In the genomic region with DNA sequence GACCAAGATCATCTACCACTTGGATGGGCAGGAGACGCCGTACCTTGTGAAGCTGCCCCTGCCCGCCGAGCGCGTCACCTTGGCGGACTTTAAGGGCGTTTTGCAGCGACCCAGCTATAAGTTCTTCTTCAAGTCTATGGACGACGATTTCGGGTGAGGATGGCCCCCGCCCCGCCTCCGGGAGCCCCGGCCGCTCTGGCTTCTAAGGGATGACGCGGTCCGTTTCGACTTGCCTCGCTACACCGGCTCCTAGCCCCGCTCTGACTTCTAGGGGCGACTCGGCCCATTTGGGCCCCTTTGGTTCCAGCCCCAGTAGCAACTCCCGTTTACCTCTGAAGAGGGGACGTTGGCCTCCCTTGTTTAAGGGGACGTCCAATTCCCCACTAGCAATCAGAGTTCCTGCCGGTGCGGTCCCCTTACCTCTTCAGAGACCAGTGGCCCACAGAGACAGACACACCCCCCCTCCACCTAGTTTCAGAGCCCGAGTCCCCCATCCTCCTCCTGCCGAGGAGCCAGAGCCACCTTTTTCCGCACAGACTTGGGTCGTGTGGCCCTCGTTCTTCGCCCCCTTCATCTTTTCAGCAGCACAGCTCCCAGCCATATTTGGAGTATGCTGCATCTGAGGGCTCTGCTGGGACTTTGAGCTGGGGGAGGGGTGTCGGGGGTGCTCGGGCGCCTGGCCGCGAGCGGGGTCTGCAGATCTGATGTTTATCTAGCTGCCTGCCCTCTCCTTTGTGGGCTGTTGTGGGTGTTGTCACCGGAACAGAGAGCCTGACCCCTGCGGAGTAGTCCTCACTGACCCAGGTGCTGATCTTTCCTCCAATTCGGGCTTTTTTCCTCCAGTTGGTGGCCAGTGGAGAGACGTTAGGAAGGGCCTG, we compare ENCODE assay signal across 1 cellular context.
TF ChIP-seq lines count a peak whose summit lies in the region.

No MANE protein-coding gene starts in this region.

TF ChIP-seq in IMR-90, 13 proteins besides CTCF, POLR2A, EP300 and RAD21:
- TF ChIP-seq, protein P1, sequence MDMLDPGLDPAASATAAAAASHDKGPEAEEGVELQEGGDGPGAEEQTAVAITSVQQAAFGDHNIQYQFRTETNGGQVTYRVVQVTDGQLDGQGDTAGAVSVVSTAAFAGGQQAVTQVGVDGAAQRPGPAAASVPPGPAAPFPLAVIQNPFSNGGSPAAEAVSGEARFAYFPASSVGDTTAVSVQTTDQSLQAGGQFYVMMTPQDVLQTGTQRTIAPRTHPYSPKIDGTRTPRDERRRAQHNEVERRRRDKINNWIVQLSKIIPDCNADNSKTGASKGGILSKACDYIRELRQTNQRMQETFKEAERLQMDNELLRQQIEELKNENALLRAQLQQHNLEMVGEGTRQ (IDR thresholded peaks at IDR 0.05; ENCODE audit: low read depth, low read length), result no peak
- TF ChIP-seq RCOR1 (IDR thresholded peaks at IDR 0.05; ENCODE audit: insufficient replicate concordance, low read length) (no peak), FOS (IDR thresholded peaks at IDR 0.05; ENCODE audit: low read depth, low read length) (no peak), CHD1 (IDR thresholded peaks at IDR 0.05; ENCODE audit: low read depth, low read length) (no peak), BHLHE40 (IDR thresholded peaks at IDR 0.05; ENCODE audit: low read depth, low read length) (no peak), MXI1 (IDR thresholded peaks at IDR 0.05; ENCODE audit: borderline replicate concordance, low read depth, low read length) (no peak), CEBPB (IDR thresholded peaks at IDR 0.05; ENCODE audit: low read depth, low read length) (no peak), MAZ (IDR thresholded peaks at IDR 0.05; ENCODE audit: borderline replicate concordance, low read depth, low read length) (no peak; the same call in 1 of the 2 replicates), MAFK (IDR thresholded peaks at IDR 0.05; ENCODE audit: low read depth, low read length) (no peak), SMC3 (IDR thresholded peaks at IDR 0.05; ENCODE audit: low read depth, low read length) (no peak), NFE2L2 (IDR thresholded peaks at IDR 0.05; ENCODE audit: low read depth, low read length) (no peak), RFX5 (IDR thresholded peaks at IDR 0.05; ENCODE audit: low read depth, low read length) (no peak)
- TF ChIP-seq, protein P2, sequence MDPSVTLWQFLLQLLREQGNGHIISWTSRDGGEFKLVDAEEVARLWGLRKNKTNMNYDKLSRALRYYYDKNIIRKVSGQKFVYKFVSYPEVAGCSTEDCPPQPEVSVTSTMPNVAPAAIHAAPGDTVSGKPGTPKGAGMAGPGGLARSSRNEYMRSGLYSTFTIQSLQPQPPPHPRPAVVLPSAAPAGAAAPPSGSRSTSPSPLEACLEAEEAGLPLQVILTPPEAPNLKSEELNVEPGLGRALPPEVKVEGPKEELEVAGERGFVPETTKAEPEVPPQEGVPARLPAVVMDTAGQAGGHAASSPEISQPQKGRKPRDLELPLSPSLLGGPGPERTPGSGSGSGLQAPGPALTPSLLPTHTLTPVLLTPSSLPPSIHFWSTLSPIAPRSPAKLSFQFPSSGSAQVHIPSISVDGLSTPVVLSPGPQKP (IDR thresholded peaks at IDR 0.05; ENCODE audit: borderline replicate concordance, low read depth, low read length), result no peak
